ENCODE assay signal across 8 cellular contexts in genomic region chr2:101064868-101065549, GRCh38.
DNase-seq lines count a peak whose midpoint lies in the region; ATAC-seq lines count a peak whose summit lies in the region.

No MANE protein-coding gene starts in this region.

- no peak overlapping the region for H3K4me3 Mint-ChIP-seq in stimulated activated effector memory CD8-positive, alpha-beta T cell treated with anti-CD3 and anti-CD28 coated beads, Interleukin-12 subunit alpha, Interleukin-12 subunit beta, amount 100 ng/mL, for 72 hours

- no peaks in the 10 kb centered on the region for H3K79me2 ChIP-seq in Karpas-422 (ENCODE audit: low read length)

- H3K9me3 Mint-ChIP-seq in stimulated activated effector memory CD8-positive, alpha-beta T cell treated with anti-CD3 and anti-CD28 coated beads, Interleukin-12 subunit alpha, Interleukin-12 subunit beta, amount 100 ng/mL, for 72 hours = no peaks in the 10 kb centered on the region

- no peaks in the 10 kb centered on the region for H3K9me3 ChIP-seq in Karpas-422 (ENCODE audit: low read length)

- H3K27ac Mint-ChIP-seq in stimulated activated effector memory CD8-positive, alpha-beta T cell treated with anti-CD3 and anti-CD28 coated beads, Interleukin-12 subunit alpha, Interleukin-12 subunit beta, amount 100 ng/mL, for 72 hours = no peak overlapping the region

- DNase-seq in NCI-H69 (lab: John Stamatoyannopoulos, UW) (peak; percentile 41), foreskin melanocyte (peak; percentile 70), Karpas-422 (no peak), cortex of kidney (lab: John Stamatoyannopoulos, UW) (no peak)
- DNase-seq in stimulated activated effector memory CD8-positive, alpha-beta T cell treated with anti-CD3 and anti-CD28 coated beads, Interleukin-12 subunit alpha, Interleukin-12 subunit beta, amount 100 ng/mL, for 72 hours (ENCODE audit: low spot score in 2 of 2) = no peak

- no peak overlapping the region for H2AFZ ChIP-seq in Karpas-422 (ENCODE audit: low read length)

- no peaks in the 10 kb centered on the region for H3K4me1 Mint-ChIP-seq in stimulated activated effector memory CD8-positive, alpha-beta T cell treated with anti-CD3 and anti-CD28 coated beads, Interleukin-12 subunit alpha, Interleukin-12 subunit beta, amount 100 ng/mL, for 72 hours

- H3K27me3 ChIP-seq in Karpas-422 (ENCODE audit: low read length) = no peaks in the 10 kb centered on the region

- H3K36me3 Mint-ChIP-seq in stimulated activated effector memory CD8-positive, alpha-beta T cell treated with anti-CD3 and anti-CD28 coated beads, Interleukin-12 subunit alpha, Interleukin-12 subunit beta, amount 100 ng/mL, for 72 hours = no peaks in the 10 kb centered on the region

- H3K9ac ChIP-seq in Karpas-422 (ENCODE audit: low read length) = no peak overlapping the region

- H3K4me3 ChIP-seq in skin epidermis (no peak overlapping the region), Karpas-422 (ENCODE audit: low read length) (no peak overlapping the region)

- H3K9me2 ChIP-seq in Karpas-422 (replicated peaks; ENCODE audit: insufficient read depth, low read length) = no peaks in the 10 kb centered on the region

- H3K4me2 ChIP-seq in Karpas-422 (ENCODE audit: low read depth, low read length, poor library complexity, severe bottlenecking) = no peak overlapping the region

- no peaks in the 10 kb centered on the region for H4K20me1 ChIP-seq in Karpas-422 (ENCODE audit: insufficient read depth, low read depth, low read length)

- no peaks in the 10 kb centered on the region for H3K4me1 ChIP-seq in Karpas-422 (ENCODE audit: low read length)

- peak overlapping the region in 12 of 21 experiments; percentile 12 to 72 (median 61) for H3K27ac ChIP-seq in skin epidermis
- no peak overlapping the region for H3K27ac ChIP-seq in Karpas-422 (ENCODE audit: low read length)

- ATAC-seq in GM21786 (IDR thresholded peaks at IDR 0.05; ENCODE audit: unreplicated experiment) (peak; percentile 54), HG02763 (IDR thresholded peaks at IDR 0.05; ENCODE audit: unreplicated experiment) (no peak)
- no peak for ATAC-seq in stimulated activated effector memory CD8-positive, alpha-beta T cell treated with anti-CD3 and anti-CD28 coated beads, Interleukin-12 subunit alpha, Interleukin-12 subunit beta, amount 100 ng/mL, for 72 hours

- H3K36me3 ChIP-seq in Karpas-422 (ENCODE audit: insufficient read depth, low read length) = no peaks in the 10 kb centered on the region

Comparison
In these comparisons a context has a peak if more than half of its experiments do, and no peak if none do; other contexts are left out.
1. DNase-seq: peak in NCI-H69 (single experiment) and foreskin melanocyte (single experiment); none in Karpas-422 (single experiment), stimulated activated effector memory CD8-positive, alpha-beta T cell treated with anti-CD3 and anti-CD28 coated beads, Interleukin-12 subunit alpha, Interleukin-12 subunit beta, amount 100 ng/mL, for 72 hours (0 of 2) and cortex of kidney (single experiment).